ENCODE assay signal across 8 cellular contexts in genomic region chr7:29091722-29092121, GRCh38. TPM values are rescaled to one million over a fixed set of nuclear protein-coding genes. Genes with fewer than 3 reads are reported as not detected.
A peak's percentile ranks its signal among the peaks of the same experiment; 100 is the strongest.
DNase-seq lines count a peak whose midpoint lies in the region; ATAC-seq and TF ChIP-seq lines count a peak whose summit lies in the region.

No MANE protein-coding gene starts in this region.

- peak overlapping the region; percentile 31 for H2AFZ ChIP-seq in hepatocyte

- H3K9me3 ChIP-seq in hepatocyte (ENCODE audit: low read depth) (no peaks in the 10 kb centered on the region), thymus (ENCODE audit: control insufficient read depth) (no peaks in the 10 kb centered on the region)

- DNase-seq in DMS153 treated with DMSO at 0.1 percent for 48 hours (lab: John Stamatoyannopoulos, UW; ENCODE audit: unreplicated experiment) (peak; percentile 38), RPMI7951 (ENCODE audit: low read depth) (peak; percentile 60), hepatocyte (ENCODE audit: low spot score) (no peak), medulla oblongata (ENCODE audit: extremely low spot score) (no peak), NCI-H446 (lab: John Stamatoyannopoulos, UW) (no peak), NCI-H2107 treated with DMSO at 0.1 percent for 48 hours (lab: John Stamatoyannopoulos, UW; ENCODE audit: unreplicated experiment) (no peak)

- no peaks in the 10 kb centered on the region for H4K20me1 ChIP-seq in hepatocyte (ENCODE audit: insufficient read depth, poor library complexity, severe bottlenecking)

- 57% methylated on average over 4 of the region's 4 CpGs for WGBS in hepatocyte (ENCODE audit: low lambda C conversion rate, missing lambda C conversion rate)
- WGBS in thymus = 62% methylated on average over 4 of the region's 4 CpGs

- H3K4me2 ChIP-seq in hepatocyte = peak overlapping the region; percentile 64

- H3K27me3 ChIP-seq in hepatocyte (no peaks in the 10 kb centered on the region), thymus (ENCODE audit: control insufficient read depth, insufficient read depth) (no peaks in the 10 kb centered on the region)

- peak; percentile 88 for ATAC-seq in GM21528 (IDR thresholded peaks at IDR 0.05; ENCODE audit: low FRiP score, unreplicated experiment)

- no peak for TF ChIP-seq CTCF in hepatocyte (IDR thresholded peaks at IDR 0.05; ENCODE audit: poor library complexity)

- peaks cover 21% of the 10 kb centered on the region for H3K4me1 ChIP-seq in hepatocyte (ENCODE audit: insufficient read depth)
- peaks cover 7% of the 10 kb centered on the region for H3K4me1 ChIP-seq in thymus (ENCODE audit: control insufficient read depth, insufficient read depth, low read length)

- no peak overlapping the region for H3K4me3 ChIP-seq in hepatocyte
- H3K4me3 ChIP-seq in thymus (ENCODE audit: low read length) = peak overlapping the region; percentile 12

- H3K36me3 ChIP-seq in hepatocyte (replicated peaks; ENCODE audit: insufficient read depth, low read depth) (no peaks in the 10 kb centered on the region), thymus (ENCODE audit: control insufficient read depth, insufficient read depth) (peaks cover 4% of the 10 kb centered on the region)

- no peaks in the 10 kb centered on the region for H3K9me2 ChIP-seq in hepatocyte (replicated peaks; ENCODE audit: insufficient read depth)

- H3K27ac ChIP-seq in hepatocyte = peak overlapping the region; percentile 68
- H3K27ac ChIP-seq in thymus (ENCODE audit: low read depth) = no peak overlapping the region

- no peaks in the 10 kb centered on the region for H3K79me2 ChIP-seq in hepatocyte

RNA-seq across cellular contexts. Expression of gene CPVL, which starts 54.6 kb away (rescaled TPM):
- 3.8 and 5.8 TPM in 2 replicates for total RNA-seq in RPMI7951 (2014; rRNA removed; shearing (Covaris generic))
- total RNA-seq in hepatocyte = 26.2 and 36.6 TPM in 2 replicates
- polyA plus RNA-seq in hepatocyte (36.3 and 36.4 TPM in 2 replicates), thymus (112 TPM)

Comparison
In these comparisons a context has a peak if more than half of its experiments do, and no peak if none do; other contexts are left out.
1. DNase-seq: peak in DMS153 treated with DMSO at 0.1 percent for 48 hours (single experiment) and RPMI7951 (single experiment); none in hepatocyte (single experiment), medulla oblongata (single experiment), NCI-H446 (0 of 2) and NCI-H2107 treated with DMSO at 0.1 percent for 48 hours (single experiment).